In the genomic region with DNA sequence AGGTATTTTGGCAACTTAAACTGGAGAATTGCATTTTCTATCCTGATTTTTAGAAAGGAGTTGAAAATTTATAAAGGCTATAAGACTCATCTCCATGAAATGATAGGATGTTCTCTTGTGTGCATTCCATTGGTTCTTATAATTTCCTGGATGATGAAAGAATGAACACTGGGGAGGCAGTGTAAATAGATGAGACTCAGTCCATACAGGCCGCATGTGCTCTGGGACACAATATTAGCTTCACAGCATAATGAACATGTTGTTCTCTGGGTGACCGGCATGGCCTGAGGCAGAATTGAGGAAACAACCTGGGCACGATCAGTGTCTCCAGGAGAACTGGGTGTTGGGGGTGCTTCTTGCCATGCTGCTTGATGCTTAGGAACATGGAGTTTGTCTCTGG, we compare ENCODE assay signal across 1 cellular context.
TF ChIP-seq lines count a peak whose summit lies in the region.

No MANE protein-coding gene starts in this region.

TF ChIP-seq in IMR-90, 13 proteins besides CTCF, POLR2A, EP300 and RAD21 (continued from another document):
- TF ChIP-seq MXI1 (IDR thresholded peaks at IDR 0.05; ENCODE audit: borderline replicate concordance, low read depth, low read length) (peak; percentile 74; the same call in 1 of the 2 replicates), MAZ (IDR thresholded peaks at IDR 0.05; ENCODE audit: borderline replicate concordance, low read depth, low read length) (no peak)
